In the genomic region with DNA sequence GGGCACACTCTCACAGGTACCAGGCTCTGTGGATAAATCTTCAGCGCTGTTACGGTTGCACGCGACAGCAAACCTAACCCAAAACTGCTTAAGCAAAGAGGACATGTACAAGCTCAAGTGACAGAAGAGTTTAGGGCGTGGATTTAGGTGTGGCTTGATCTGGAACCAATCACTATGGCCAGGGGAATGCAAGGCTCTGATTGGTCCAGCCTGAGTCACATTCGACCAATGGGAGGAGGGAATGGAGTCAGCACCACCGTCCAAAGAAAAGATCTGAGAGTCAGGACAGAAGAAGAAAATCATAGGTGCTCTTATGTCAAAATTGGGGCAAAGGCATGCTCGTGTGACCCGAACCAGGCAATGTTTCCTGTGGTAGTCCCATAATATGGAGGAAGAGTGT, we compare ENCODE assay signal across 17 cellular contexts.
DNase-seq lines count a peak whose midpoint lies in the region; ATAC-seq, FAIRE-seq and TF ChIP-seq lines count a peak whose summit lies in the region.
"Had no signal": no experiment of that assay in that cellular context is flagged by ENCODE, and none has a peak within 500 bp of the region (broad histone marks: within the 10 kb centered on the region; RNA-seq: fewer than 3 reads in every experiment).

No MANE protein-coding gene starts in this region.

- no peak overlapping the region for H3K9ac ChIP-seq in GM12878 (ENCODE audit: control insufficient read depth, insufficient read depth, low read length)
- H3K9ac ChIP-seq: BLaER1 treated with 17β-estradiol and CSF1 and Interleukin-3, amounts not matched to agents 10 nM and 100 nM had no signal

- WGBS in GM12878 (ENCODE audit: insufficient coverage, insufficient replicate concordance, low lambda C conversion rate, missing lambda C conversion rate), result 57% methylated on average over 9 of the region's 9 CpGs

- no peaks in the 10 kb centered on the region for H3K4me1 ChIP-seq in GM12878 (ENCODE audit: control insufficient read depth, insufficient read depth, low read length)
- H3K4me1 ChIP-seq: HAP-1 had no signal

- H3K9me3 ChIP-seq in GM12878 (replicated peaks; ENCODE audit: control insufficient read depth, insufficient read depth, low read length), result no peaks in the 10 kb centered on the region
- H3K9me3 ChIP-seq: HAP-1 had no signal

- no peak for TF ChIP-seq RAD21 in GM12878 (IDR thresholded peaks at IDR 0.05; ENCODE audit: insufficient read depth, low read depth, low read length)

- CTCF ChIA-PET in GM12878 (lab: Yijun Ruan, JAX), result no interaction called here
- CTCF ChIA-PET in activated CD4-positive, alpha-beta memory T cell treated with anti-CD3 and anti-CD28 coated beads, Interleukin-2, amount 10 ng/mL, durations not matched to agents 7 days and 5 days (lab: Charles Lee), result no interaction called here

- no peak overlapping the region for H3K27ac Mint-ChIP-seq in activated CD4-positive, alpha-beta memory T cell treated with anti-CD3 and anti-CD28 coated beads, Interleukin-2, amount 10 ng/mL, durations not matched to agents 7 days and 5 days

- no peaks in the 10 kb centered on the region for H3K27me3 ChIP-seq in GM12878 (replicated peaks in 1 of 2; ENCODE audit: control insufficient read depth in 2 of 2, insufficient read depth in 2 of 2, low read length in 1 of 2)
- H3K27me3 ChIP-seq: BLaER1 treated with 17β-estradiol and CSF1 and Interleukin-3, amounts not matched to agents 10 nM and 100 nM had no signal

- BruUV-seq in GM12878 (replicated peaks; lab: Mats Ljungman, UMichigan), result no TSS peak

- FAIRE-seq in GM12878 (lab: Jason Lieb, UNC), result no peak
- FAIRE-seq: GM12891 had no signal

- in situ Hi-C loops in GM12878 (cut with MboI), result loop anchor here (5.0 kb wide), 1 partner anchor 329 kb away; the partner anchor contains the start of gene FAHD2A

- no peak for TF ChIP-seq POLR2A in GM12878 (IDR thresholded peaks at IDR 0.05; ENCODE audit: low read depth, low read length)

- no peaks in the 10 kb centered on the region for H3K36me3 ChIP-seq in GM12878 (ENCODE audit: control insufficient read depth in 2 of 2, insufficient read depth in 2 of 2, low read length in 1 of 2)
- H3K36me3 ChIP-seq: BLaER1 treated with 17β-estradiol and CSF1 and Interleukin-3, amounts not matched to agents 10 nM and 100 nM; HAP-1 had no signal

- intact Hi-C loops in GM12878 (cut with micrococcal nuclease; ENCODE audit: unreplicated experiment), result no loop called here

- TF ChIP-seq CTCF in GM12878 (IDR thresholded peaks at IDR 0.05 in 2 of 3, conservative IDR thresholded peaks at IDR 0.05 in 1 of 3; ENCODE audit: control insufficient read depth in 2 of 3, extremely low read depth in 1 of 3, insufficient read depth in 1 of 3, low read depth in 3 of 3, low read length in 3 of 3), result no peak

- no peak overlapping the region for H3K4me2 ChIP-seq in GM12878 (ENCODE audit: control insufficient read depth, insufficient read depth)
- H3K4me2 ChIP-seq: BLaER1 treated with 17β-estradiol and CSF1 and Interleukin-3, amounts not matched to agents 10 nM and 100 nM had no signal

- no peak for TF ChIP-seq EP300 in GM12878 (IDR thresholded peaks at IDR 0.05; ENCODE audit: borderline replicate concordance in 1 of 2, control insufficient read depth in 1 of 2, low read depth in 2 of 2, low read length in 2 of 2)

- no peaks in the 10 kb centered on the region for H3K4me1 Mint-ChIP-seq in activated CD4-positive, alpha-beta memory T cell treated with anti-CD3 and anti-CD28 coated beads, Interleukin-2, amount 10 ng/mL, durations not matched to agents 7 days and 5 days

- H2AFZ ChIP-seq in GM12878 (ENCODE audit: control insufficient read depth, low read depth, low read length), result no peak overlapping the region

- POLR2A ChIA-PET in GM12878 (lab: Charles Lee), result no interaction called here
- POLR2A ChIA-PET in activated CD4-positive, alpha-beta memory T cell treated with anti-CD3 and anti-CD28 coated beads, Interleukin-2, amount 10 ng/mL, durations not matched to agents 7 days and 5 days (lab: Charles Lee), result no interaction called here

- DNase-seq in EH (ENCODE audit: low read depth), result peak; percentile 35
- peak; percentile 9 for DNase-seq in M059J (ENCODE audit: low read depth)
- DNase-seq in GM12878 (ENCODE audit: low read depth, low spot score), result no peak
- peak; percentile 11 for DNase-seq in iris pigment epithelial cell (ENCODE audit: low read depth)
- no peak for DNase-seq in NCI-H510A (lab: John Stamatoyannopoulos, UW)
- no peak for DNase-seq in midbrain (lab: John Stamatoyannopoulos, UW)
- DNase-seq in activated CD4-positive, alpha-beta memory T cell treated with anti-CD3 and anti-CD28 coated beads, Interleukin-2, amount 10 ng/mL, durations not matched to agents 7 days and 5 days, result no peak
- DNase-seq: KBM-7, NCI-H187 treated with DMSO at 0.1 percent for 48 hours, NCI-H446 treated with DMSO at 0.1 percent for 48 hours, NCI-H774, Right ventricle myocardium superior had no signal

- RAD21 ChIA-PET in GM12878 (lab: Charles Lee; ENCODE audit: unreplicated experiment), result no interaction called here

- H3K27ac ChIP-seq in GM12878 (ENCODE audit: control insufficient read depth, insufficient read depth), result no peak overlapping the region
- H3K27ac ChIP-seq: BLaER1 treated with 17β-estradiol and CSF1 and Interleukin-3, amounts not matched to agents 10 nM and 100 nM; HL-60 had no signal

- no peak overlapping the region for H3K4me3 ChIP-seq in GM12878
- H3K4me3 ChIP-seq: BLaER1 treated with 17β-estradiol and CSF1 and Interleukin-3, amounts not matched to agents 10 nM and 100 nM; HAP-1 had no signal

- SMC1A ChIA-PET in GM12878 (lab: Charles Lee; ENCODE audit: uncharacterized antibody, unreplicated experiment), result no interaction called here

- H3K79me2 ChIP-seq in GM12878 (ENCODE audit: control insufficient read depth, insufficient read depth, low read length), result no peaks in the 10 kb centered on the region

- peak; percentile 45; the same call in 2 of the 3 replicates for ATAC-seq in GM12878
- ATAC-seq: Panc1 had no signal

- H3K36me3 Mint-ChIP-seq in activated CD4-positive, alpha-beta memory T cell treated with anti-CD3 and anti-CD28 coated beads, Interleukin-2, amount 10 ng/mL, durations not matched to agents 7 days and 5 days (ENCODE audit: low read depth), result no peaks in the 10 kb centered on the region

- peaks cover 14% of the 10 kb centered on the region for H3K27me3 Mint-ChIP-seq in activated CD4-positive, alpha-beta memory T cell treated with anti-CD3 and anti-CD28 coated beads, Interleukin-2, amount 10 ng/mL, durations not matched to agents 7 days and 5 days

- no peaks in the 10 kb centered on the region for H3K9me3 Mint-ChIP-seq in activated CD4-positive, alpha-beta memory T cell treated with anti-CD3 and anti-CD28 coated beads, Interleukin-2, amount 10 ng/mL, durations not matched to agents 7 days and 5 days

- H3K4me3 Mint-ChIP-seq in activated CD4-positive, alpha-beta memory T cell treated with anti-CD3 and anti-CD28 coated beads, Interleukin-2, amount 10 ng/mL, durations not matched to agents 7 days and 5 days, result no peak overlapping the region

- no peaks in the 10 kb centered on the region for H4K20me1 ChIP-seq in GM12878 (ENCODE audit: control insufficient read depth, insufficient read depth)
- H4K20me1 ChIP-seq: BLaER1 treated with 17β-estradiol and CSF1 and Interleukin-3, amounts not matched to agents 10 nM and 100 nM had no signal

TF ChIP-seq in GM12878, 131 proteins besides CTCF, POLR2A, EP300 and RAD21 (continues in another document):
- no peak for TF ChIP-seq ZNF207 (IDR thresholded peaks at IDR 0.05; ENCODE audit: borderline replicate concordance)
- TF ChIP-seq TBL1XR1 (IDR thresholded peaks at IDR 0.05; ENCODE audit: low read depth, low read length), result no peak
- no peak for TF ChIP-seq ZBTB40 (IDR thresholded peaks at IDR 0.05; ENCODE audit: borderline replicate concordance)
- TF ChIP-seq, protein P1, sequence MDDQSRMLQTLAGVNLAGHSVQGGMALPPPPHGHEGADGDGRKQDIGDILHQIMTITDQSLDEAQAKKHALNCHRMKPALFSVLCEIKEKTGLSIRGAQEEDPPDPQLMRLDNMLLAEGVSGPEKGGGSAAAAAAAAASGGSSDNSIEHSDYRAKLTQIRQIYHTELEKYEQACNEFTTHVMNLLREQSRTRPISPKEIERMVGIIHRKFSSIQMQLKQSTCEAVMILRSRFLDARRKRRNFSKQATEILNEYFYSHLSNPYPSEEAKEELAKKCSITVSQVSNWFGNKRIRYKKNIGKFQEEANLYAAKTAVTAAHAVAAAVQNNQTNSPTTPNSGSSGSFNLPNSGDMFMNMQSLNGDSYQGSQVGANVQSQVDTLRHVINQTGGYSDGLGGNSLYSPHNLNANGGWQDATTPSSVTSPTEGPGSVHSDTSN (IDR thresholded peaks at IDR 0.05; ENCODE audit: insufficient replicate concordance, low read depth, low read length), result no peak
- no peak for TF ChIP-seq POLR2AphosphoS2 (IDR thresholded peaks at IDR 0.05; ENCODE audit: low read depth, low read length)

Comparison
In these comparisons a context has a peak if more than half of its experiments do, and no peak if none do; other contexts are left out.
1. DNase-seq: peak in EH (single experiment), M059J (single experiment) and iris pigment epithelial cell (single experiment); none in GM12878 (single experiment), NCI-H510A (single experiment), midbrain (single experiment) and activated CD4-positive, alpha-beta memory T cell treated with anti-CD3 and anti-CD28 coated beads, Interleukin-2, amount 10 ng/mL, durations not matched to agents 7 days and 5 days (single experiment).